1 cellular context compared by ENCODE assay signal in genomic region chr22:26474687-26475086, GRCh38.
TF ChIP-seq lines count a peak whose summit lies in the region.

No MANE protein-coding gene starts in this region.

TF ChIP-seq in GM12878, 131 proteins besides CTCF, POLR2A, EP300 and RAD21:
- TF ChIP-seq BMI1 (IDR thresholded peaks at IDR 0.05; ENCODE audit: borderline replicate concordance) (no peak), MTA2 (IDR thresholded peaks at IDR 0.05; ENCODE audit: low read depth) (peak; percentile 20; the same call in 1 of the 2 replicates), PKNOX1 (IDR thresholded peaks at IDR 0.05) (peak; percentile 80), RUNX3 (IDR thresholded peaks at IDR 0.05; ENCODE audit: low read length) (peak; percentile 72), HSF1 (IDR thresholded peaks at IDR 0.05; ENCODE audit: low read depth, low read length) (no peak), SPI1 (IDR thresholded peaks at IDR 0.05; ENCODE audit: borderline replicate concordance, insufficient read depth, low read depth, low read length) (peak; percentile 3; the same call in 1 of the 2 replicates), PBX3 (IDR thresholded peaks at IDR 0.05; ENCODE audit: insufficient replicate concordance, low read depth, low read length) (peak; percentile 43), IRF5 (IDR thresholded peaks at IDR 0.05; ENCODE audit: borderline replicate concordance) (no peak)
